In genomic region chr19:48660854-48661731, GRCh38 we compare ENCODE assay signal across 9 cellular contexts. TPM values are rescaled to one million over a fixed set of nuclear protein-coding genes. Genes with fewer than 3 reads are reported as not detected.
DNase-seq lines count a peak whose midpoint lies in the region; ATAC-seq and TF ChIP-seq lines count a peak whose summit lies in the region.
"Had no signal": no experiment of that assay in that cellular context is flagged by ENCODE, and none has a peak within 500 bp of the region (broad histone marks: within the 10 kb centered on the region; RNA-seq: fewer than 3 reads in every experiment).

No MANE protein-coding gene starts in this region.

- peaks cover 5% of the 10 kb centered on the region for H3K4me1 Mint-ChIP-seq in Caco-2 (ENCODE audit: low read depth, unreplicated experiment)
- H3K4me1 Mint-ChIP-seq in activated naive CD4-positive, alpha-beta T cell treated with anti-CD3 and anti-CD28 coated beads for 36 hours (ENCODE audit: low read depth) = peaks cover 8% of the 10 kb centered on the region

- no peak overlapping the region for H3K4me3 ChIP-seq in Caco-2 (ENCODE audit: low read depth, low read length)
- peak overlapping the region; percentile 1 for H3K4me3 ChIP-seq in upper lobe of right lung

- TF ChIP-seq CTCF in Caco-2 (IDR thresholded peaks at IDR 0.05; ENCODE audit: insufficient read depth in 1 of 2, low read depth in 1 of 2, low read length in 1 of 2, severe bottlenecking in 1 of 2, unreplicated experiment in 1 of 2) (no peak), upper lobe of right lung (IDR thresholded peaks at IDR 0.05) (no peak)

- POLR2A ChIA-PET in Caco-2 (lab: Charles Lee) = interaction anchor here (0.5 kb wide), 1 partner anchor 30 kb away, joined by 4 read pairs; no protein-coding TSS in a partner anchor

- ATAC-seq in GM21381 (IDR thresholded peaks at IDR 0.05; ENCODE audit: unreplicated experiment) (peak; percentile 87), upper lobe of right lung (peak; percentile 87)

- no peaks in the 10 kb centered on the region for H3K9me3 Mint-ChIP-seq in Caco-2 (ENCODE audit: unreplicated experiment)
- no peaks in the 10 kb centered on the region for H3K9me3 Mint-ChIP-seq in activated naive CD4-positive, alpha-beta T cell treated with anti-CD3 and anti-CD28 coated beads for 36 hours

- H3K4me3 Mint-ChIP-seq in Caco-2 (ENCODE audit: unreplicated experiment) = no peak overlapping the region
- H3K4me3 Mint-ChIP-seq in activated naive CD4-positive, alpha-beta T cell treated with anti-CD3 and anti-CD28 coated beads for 36 hours = peak overlapping the region; percentile 38

- H3K27me3 ChIP-seq in Caco-2 (replicated peaks; ENCODE audit: control insufficient read depth, insufficient read depth, low read length) (no peaks in the 10 kb centered on the region), upper lobe of right lung (no peaks in the 10 kb centered on the region)

- peak; percentile 75 to 83 for DNase-seq in Caco-2
- DNase-seq in HuH-7 (ENCODE audit: low spot score) = peak; percentile 67
- DNase-seq in SK-N-DZ (ENCODE audit: low spot score) = peak; percentile 68
- DNase-seq in activated naive CD4-positive, alpha-beta T cell treated with anti-CD3 and anti-CD28 coated beads for 36 hours = peak; percentile 87
- DNase-seq in globus pallidus (ENCODE audit: low spot score) = peak; percentile 83
- peak in 8 of 10 donors; percentile 52 to 94 (median 75) for DNase-seq in posterior cingulate gyrus
- DNase-seq in upper lobe of right lung = peak; percentile 90

- H3K27me3 Mint-ChIP-seq in Caco-2 (ENCODE audit: insufficient read depth, unreplicated experiment) = no peaks in the 10 kb centered on the region
- H3K27me3 Mint-ChIP-seq in activated naive CD4-positive, alpha-beta T cell treated with anti-CD3 and anti-CD28 coated beads for 36 hours (ENCODE audit: low read depth) = no peaks in the 10 kb centered on the region

- peaks cover 18% of the 10 kb centered on the region; the same call in 1 of the 2 replicates for H3K4me1 ChIP-seq in Caco-2
- peaks cover 3% of the 10 kb centered on the region for H3K4me1 ChIP-seq in upper lobe of right lung

- H3K36me3 Mint-ChIP-seq in Caco-2 (ENCODE audit: insufficient read depth, unreplicated experiment) = peaks cover 9% of the 10 kb centered on the region
- H3K36me3 Mint-ChIP-seq in activated naive CD4-positive, alpha-beta T cell treated with anti-CD3 and anti-CD28 coated beads for 36 hours (ENCODE audit: low read depth) = no peaks in the 10 kb centered on the region

- intact Hi-C loops in Caco-2 (cut with micrococcal nuclease; ENCODE audit: unreplicated experiment) (no loop called here), posterior cingulate gyrus (cut with DNase I) (no loop called here), upper lobe of right lung (cut with DNase I) (no loop called here)
- intact Hi-C loops in activated naive CD4-positive, alpha-beta T cell treated with anti-CD3 and anti-CD28 coated beads for 36 hours (cut with micrococcal nuclease) = no loop called here

- CTCF ChIA-PET in Caco-2 (lab: Charles Lee) = no interaction called here
- CTCF ChIA-PET in activated naive CD4-positive, alpha-beta T cell treated with anti-CD3 and anti-CD28 coated beads for 36 hours (lab: Charles Lee) = no interaction called here

- no peaks in the 10 kb centered on the region for H3K36me3 ChIP-seq in Caco-2 (ENCODE audit: control insufficient read depth, insufficient read depth, low read length)
- no peaks in the 10 kb centered on the region for H3K36me3 ChIP-seq in upper lobe of right lung

- no peaks in the 10 kb centered on the region for H3K9me3 ChIP-seq in Caco-2
- no peaks in the 10 kb centered on the region for H3K9me3 ChIP-seq in upper lobe of right lung

- peak overlapping the region; percentile 40 for H3K27ac Mint-ChIP-seq in Caco-2 (ENCODE audit: unreplicated experiment)
- H3K27ac Mint-ChIP-seq in activated naive CD4-positive, alpha-beta T cell treated with anti-CD3 and anti-CD28 coated beads for 36 hours = peak overlapping the region; percentile 86

- H3K27ac ChIP-seq in upper lobe of right lung = peak overlapping the region; percentile 65
- H3K27ac ChIP-seq: epithelial cell of prostate had no signal

- no TSS peak for BruUV-seq in Caco-2 (replicated peaks; lab: Mats Ljungman, UMichigan)

RNA-seq across cellular contexts. Expression of gene NTN5, which starts 11.7 kb away (rescaled TPM):
- total RNA-seq in Caco-2 (2022) = 0.12 and 0.34 TPM in 2 replicates
- polyA plus RNA-seq in SK-N-DZ (2014; cell fraction: cytosol; rRNA removed) = 0.05 TPM in 1 of 2 replicates, not detected in the other
- 3.8 TPM in 1 of 2 replicates, not detected in the other for polyA plus RNA-seq in SK-N-DZ (2014; cell fraction: nucleus; rRNA removed)
- total RNA-seq in activated naive CD4-positive, alpha-beta T cell treated with anti-CD3 and anti-CD28 coated beads for 36 hours = under 1 TPM in 1 of 2 experiments, not detected in 1; 0.17 TPM
- total RNA-seq in upper lobe of right lung = 1.2 TPM

RNA-seq across cellular contexts. Expression of gene CA11, which starts 15.1 kb away (rescaled TPM):
- total RNA-seq in Caco-2 (2022) (10.5 and 15.9 TPM in 2 replicates), upper lobe of right lung (9.5 TPM)
- 8.2 and 8.8 TPM in 2 replicates for polyA plus RNA-seq in SK-N-DZ (2014; cell fraction: cytosol; rRNA removed)
- polyA plus RNA-seq in SK-N-DZ (2014; cell fraction: nucleus; rRNA removed) = 2.6 and 3.0 TPM in 2 replicates
- total RNA-seq in activated naive CD4-positive, alpha-beta T cell treated with anti-CD3 and anti-CD28 coated beads for 36 hours = 10 to 100 TPM; 12.0 to 14.9 TPM

RNA-seq across cellular contexts. Expression of gene DBP, which starts 23.9 kb away (rescaled TPM):
- total RNA-seq in Caco-2 (2022) (17.4 and 17.7 TPM in 2 replicates), upper lobe of right lung (17.7 TPM)
- polyA plus RNA-seq in SK-N-DZ (2014; cell fraction: cytosol; rRNA removed) = 13.1 and 18.3 TPM in 2 replicates
- 7.2 and 8.8 TPM in 2 replicates for polyA plus RNA-seq in SK-N-DZ (2014; cell fraction: nucleus; rRNA removed)
- total RNA-seq in activated naive CD4-positive, alpha-beta T cell treated with anti-CD3 and anti-CD28 coated beads for 36 hours = 1 to 10 TPM; 7.8 to 9.7 TPM

RNA-seq across cellular contexts. Expression of gene FUT2, which starts 34.7 kb away (rescaled TPM):
- total RNA-seq in Caco-2 (2022) (13.5 and 16.3 TPM in 2 replicates), upper lobe of right lung (0.81 TPM)
- not detected in 2 replicates for polyA plus RNA-seq in SK-N-DZ (2014; cell fraction: cytosol; rRNA removed)
- not detected in 2 replicates for polyA plus RNA-seq in SK-N-DZ (2014; cell fraction: nucleus; rRNA removed)
- total RNA-seq in activated naive CD4-positive, alpha-beta T cell treated with anti-CD3 and anti-CD28 coated beads for 36 hours = not detected

RNA-seq across cellular contexts. Expression of gene SPHK2, which starts 41.8 kb away (rescaled TPM):
- total RNA-seq in Caco-2 (2022) (134 and 140 TPM in 2 replicates), upper lobe of right lung (23.3 TPM)
- polyA plus RNA-seq in SK-N-DZ (2014; cell fraction: cytosol; rRNA removed) = 10.2 and 16.4 TPM in 2 replicates
- 15.7 and 17.2 TPM in 2 replicates for polyA plus RNA-seq in SK-N-DZ (2014; cell fraction: nucleus; rRNA removed)
- total RNA-seq in activated naive CD4-positive, alpha-beta T cell treated with anti-CD3 and anti-CD28 coated beads for 36 hours = 10 to 100 TPM; 20.1 to 20.6 TPM
